ENCODE assay signal across 16 cellular contexts in genomic region chr1:220491891-220492290, GRCh38. TPM values are rescaled to one million over a fixed set of nuclear protein-coding genes. Genes with fewer than 3 reads are reported as not detected.
A peak's percentile ranks its signal among the peaks of the same experiment; 100 is the strongest.
DNase-seq lines count a peak whose midpoint lies in the region; ATAC-seq, FAIRE-seq and TF ChIP-seq lines count a peak whose summit lies in the region.
"Had no signal": no experiment of that assay in that cellular context is flagged by ENCODE, and none has a peak within 500 bp of the region (broad histone marks: within the 10 kb centered on the region; RNA-seq: fewer than 3 reads in every experiment).

No MANE protein-coding gene starts in this region.

- no TSS peak for BruUV-seq in K562 (replicated peaks; lab: Mats Ljungman, UMichigan)

- H4K20me1 ChIP-seq in K562 (replicated peaks; ENCODE audit: control insufficient read depth, insufficient read depth, low read length) (no peaks in the 10 kb centered on the region), neural progenitor cell (ENCODE audit: low read depth) (no peaks in the 10 kb centered on the region)

- H3K27me3 Mint-ChIP-seq in neural progenitor cell (ENCODE audit: insufficient read depth, low read depth) (peaks cover 3% of the 10 kb centered on the region), natural killer cell (ENCODE audit: low read depth in 2 of 2) (peaks cover 0 to 3% of the 10 kb centered on the region in 2 donors)

- H3K36me3 Mint-ChIP-seq in neural progenitor cell (no peaks in the 10 kb centered on the region), natural killer cell (no peaks in the 10 kb centered on the region)
- H3K36me3 Mint-ChIP-seq: CD4-positive, alpha-beta memory T cell had no signal

- H3K9me1 ChIP-seq in K562 (ENCODE audit: control insufficient read depth, insufficient read depth, low read length), result no peaks in the 10 kb centered on the region

- no peak for TF ChIP-seq EP300 in K562 (IDR thresholded peaks at IDR 0.05; ENCODE audit: low read length)

- H3K4me3 ChIP-seq in K562, result no peak overlapping the region
- H3K4me3 ChIP-seq in neural progenitor cell, result no peak overlapping the region

- H3K4me2 ChIP-seq in K562 (ENCODE audit: insufficient read depth, low read length) (no peak overlapping the region), neural progenitor cell (no peak overlapping the region)

- FAIRE-seq in K562 (lab: Jason Lieb, UNC), result peak; percentile 26
- FAIRE-seq: G401.6, GM12892 had no signal

- TF ChIP-seq RAD21 in K562 (CRISPR knock-in tag; conservative IDR thresholded peaks at IDR 0.05 in 1 of 2, IDR thresholded peaks at IDR 0.05 in 1 of 2), result no peak

- no peak for TF ChIP-seq CTCF in K562 (IDR thresholded peaks at IDR 0.05 in 2 of 3, conservative IDR thresholded peaks at IDR 0.05 in 1 of 3; ENCODE audit: insufficient read depth in 2 of 3, low read depth in 1 of 3, low read length in 3 of 3)
- no peak for TF ChIP-seq CTCF in neural progenitor cell (IDR thresholded peaks at IDR 0.05)
- no peak for TF ChIP-seq CTCF in natural killer cell (IDR thresholded peaks at IDR 0.05)

- H3K36me3 ChIP-seq in K562 (ENCODE audit: control insufficient read depth, insufficient read depth, low read length), result no peaks in the 10 kb centered on the region
- H3K36me3 ChIP-seq in neural progenitor cell, result no peaks in the 10 kb centered on the region

- H3K9me3 ChIP-seq in K562 (replicated peaks; ENCODE audit: control insufficient read depth, insufficient read depth, low read depth, low read length) (no peaks in the 10 kb centered on the region; the same call in 1 of the 2 replicates), neural progenitor cell (ENCODE audit: low read depth) (no peaks in the 10 kb centered on the region)

- no peak for TF ChIP-seq POLR2A in K562 (conservative IDR thresholded peaks at IDR 0.05)

- intact Hi-C loops in K562 (cut with micrococcal nuclease) (no loop called here), natural killer cell (cut with micrococcal nuclease) (no loop called here)

- H3K4me1 ChIP-seq in K562 (replicated peaks in 1 of 2; ENCODE audit: control insufficient read depth in 2 of 2, insufficient read depth in 2 of 2, low read length in 2 of 2) (no peaks in the 10 kb centered on the region), neural progenitor cell (no peaks in the 10 kb centered on the region)

- H3K4me1 Mint-ChIP-seq in neural progenitor cell, result peaks cover 17% of the 10 kb centered on the region
- H3K4me1 Mint-ChIP-seq in natural killer cell, result no peaks in the 10 kb centered on the region
- H3K4me1 Mint-ChIP-seq: CD4-positive, alpha-beta memory T cell had no signal

- H3K79me2 ChIP-seq in K562 (ENCODE audit: control insufficient read depth, insufficient read depth, low read length) (no peaks in the 10 kb centered on the region), neural progenitor cell (ENCODE audit: low read depth) (no peaks in the 10 kb centered on the region)

- H3K27me3 ChIP-seq in K562 (ENCODE audit: control insufficient read depth in 2 of 2, insufficient read depth in 2 of 2, low read length in 2 of 2) (no peaks in the 10 kb centered on the region), neural progenitor cell (no peaks in the 10 kb centered on the region)

- no peak overlapping the region for H2AFZ ChIP-seq in K562 (ENCODE audit: low read depth, low read length)
- no peak overlapping the region for H2AFZ ChIP-seq in neural progenitor cell (replicated peaks)

- H3K9ac ChIP-seq in K562 (ENCODE audit: insufficient read depth in 1 of 2, low read depth in 2 of 2, low read length in 2 of 2), result no peak overlapping the region
- H3K9ac ChIP-seq in neural progenitor cell, result no peak overlapping the region

- no peak for ATAC-seq in K562
- no peak for ATAC-seq in natural killer cell
- ATAC-seq: HCT116 had no signal

- POLR2A ChIA-PET in K562 (lab: Yijun Ruan, JAX), result interaction anchor here (1.0 kb wide), 1 partner anchor 73 kb away, joined by 3 read pairs; no protein-coding TSS in a partner anchor

- H3K27ac ChIP-seq in K562 (ENCODE audit: extremely low read depth, low read depth, low read length) (no peak overlapping the region), neural progenitor cell (no peak overlapping the region)

- H3K27ac Mint-ChIP-seq in neural progenitor cell (peak overlapping the region; percentile 27), natural killer cell (no peak overlapping the region)
- H3K27ac Mint-ChIP-seq: CD4-positive, alpha-beta memory T cell; H9 had no signal

- no peaks in the 10 kb centered on the region for H3F3A ChIP-seq in neural progenitor cell (ENCODE audit: low read depth)

- 5% methylated on average over 2 of the region's 2 CpGs for WGBS in K562 (ENCODE audit: insufficient coverage, low coverage, missing lambda C conversion rate)

- in situ Hi-C loops in K562 (cut with MboI), result no loop called here

- CTCF ChIA-PET in K562 (lab: Yijun Ruan, JAX; ENCODE audit: low intra/inter-chr PET ratio), result no interaction called here

- no peak overlapping the region for H3K4me3 Mint-ChIP-seq in neural progenitor cell
- no peak overlapping the region for H3K4me3 Mint-ChIP-seq in natural killer cell
- H3K4me3 Mint-ChIP-seq: CD4-positive, alpha-beta memory T cell; H9 had no signal

- DNase-seq in NCI-H82 (lab: John Stamatoyannopoulos, UW) (peak; percentile 92), K562 (ENCODE audit: extremely low read depth in 1 of 4, low spot score in 3 of 4) (no peak), neural progenitor cell (ENCODE audit: low spot score) (no peak), NCI-H1436 (lab: John Stamatoyannopoulos, UW) (no peak), HK-2 (ENCODE audit: unreplicated experiment) (no peak), natural killer cell (no peak)
- DNase-seq: C1 segment of cervical spinal cord; Calu3; CD4-positive, alpha-beta memory T cell; COR-L47; DMS153; DND-41; H9 had no signal

- H3K9me3 Mint-ChIP-seq in neural progenitor cell (peaks cover 4% of the 10 kb centered on the region), natural killer cell (peaks cover 0 to 3% of the 10 kb centered on the region in 2 donors)
- H3K9me3 Mint-ChIP-seq: H9 had no signal

TF ChIP-seq in K562, 482 proteins besides CTCF, POLR2A, EP300 and RAD21:
- TF ChIP-seq OTX1 (CRISPR knock-in tag; IDR thresholded peaks at IDR 0.05) (no peak), THRB (CRISPR knock-in tag; conservative IDR thresholded peaks at IDR 0.05) (no peak), TCF7 (IDR thresholded peaks at IDR 0.05; ENCODE audit: borderline replicate concordance) (no peak)
TF ChIP-seq in K562: peak in this region for 0.

RNA-seq across cellular contexts. Expression of gene MARK1, which starts 36.0 kb away (rescaled TPM):
- not detected in 2 replicates for total RNA-seq in K562 (2011; cell fraction: chromatin; rRNA removed; ENCODE audit: low replicate concordance)
- not detected in 2 replicates for total RNA-seq in K562 (2011; cell fraction: nucleolus; rRNA removed)
- not detected in 2 replicates for total RNA-seq in K562 (2011; cell fraction: nucleoplasm; rRNA removed)
- total RNA-seq in K562 (2014; rRNA removed) (not detected in 2 replicates), K562 (2014; rRNA removed; fragmentation: Illumina TruSeq; extraction: Trizol) (not detected in 2 replicates), K562 (2015; rRNA removed; fragmentation: Illumina TruSeq; extraction: Trizol) (not detected in 2 replicates), K562 (2021) (not detected in 2 replicates), neural progenitor cell (ENCODE audit: low replicate concordance) (12.1 and 13.2 TPM in 2 replicates), natural killer cell (under 1 TPM in 1 of 3 donors, not detected in 2; 0.13 TPM)
- polyA plus RNA-seq in K562 (2011; rRNA removed) (not detected in 2 replicates), K562 (2014; fragmentation: Illumina TruSeq; extraction: Trizol) (not detected in 2 replicates), K562 (2014; fragmentation: Nextera tagmentation; extraction: Ambion mirVana) (not detected), K562 (2014; rRNA removed) (not detected in 2 replicates)
- not detected in 2 replicates for polyA plus RNA-seq in K562 (2011; cell fraction: cytosol; rRNA removed)
- not detected in 2 replicates for polyA plus RNA-seq in K562 (2011; cell fraction: nucleus; rRNA removed)
- not detected in 2 replicates for polyA plus RNA-seq in K562 (2012)
- polyA minus RNA-seq in K562 (2011; rRNA and poly(A)+ RNA removed), result not detected in 2 replicates
- not detected in 2 replicates for polyA minus RNA-seq in K562 (2011; cell fraction: cytosol; rRNA and poly(A)+ RNA removed)
- polyA minus RNA-seq in K562 (2011; cell fraction: nucleus; rRNA and poly(A)+ RNA removed), result not detected in 2 replicates
- polyA plus RNA-seq: CD4-positive, alpha-beta memory T cell had no signal

Comparison
In these comparisons a context has a peak if more than half of its experiments do, and no peak if none do; other contexts are left out.
1. RNA of gene MARK1, which starts 36.0 kb away (total RNA-seq): 12.1 to 13.2 TPM in neural progenitor cell; not detected in K562 and 0.13 TPM in natural killer cell; every median in the first group is over 10 times any median in the second.